ENCODE assay signal across 8 cellular contexts in genomic region chr2:219160186-219161017, GRCh38. TPM values are rescaled to one million over a fixed set of nuclear protein-coding genes. Genes with fewer than 3 reads are reported as not detected.
DNase-seq lines count a peak whose midpoint lies in the region; ATAC-seq, FAIRE-seq and TF ChIP-seq lines count a peak whose summit lies in the region.

A gene with protein sequence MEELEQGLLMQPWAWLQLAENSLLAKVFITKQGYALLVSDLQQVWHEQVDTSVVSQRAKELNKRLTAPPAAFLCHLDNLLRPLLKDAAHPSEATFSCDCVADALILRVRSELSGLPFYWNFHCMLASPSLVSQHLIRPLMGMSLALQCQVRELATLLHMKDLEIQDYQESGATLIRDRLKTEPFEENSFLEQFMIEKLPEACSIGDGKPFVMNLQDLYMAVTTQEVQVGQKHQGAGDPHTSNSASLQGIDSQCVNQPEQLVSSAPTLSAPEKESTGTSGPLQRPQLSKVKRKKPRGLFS (minus strand): TSS chr2:219160815. CDS start chr2:219158362, 2,453 bp downstream.

- TF ChIP-seq CTCF in GM12875 (IDR thresholded peaks at IDR 0.05; ENCODE audit: borderline replicate concordance, insufficient read depth, low read depth, low read length) (peak; percentile 99), psoas muscle (IDR thresholded peaks at IDR 0.05) (peak; percentile 99)

- H3K9me3 ChIP-seq in psoas muscle, result no peaks in the 10 kb centered on the region

- peak; percentile 80 for FAIRE-seq in urothelium cell line (lab: Jason Lieb, UNC)

- peaks cover 5% of the 10 kb centered on the region for H3K4me1 ChIP-seq in psoas muscle

- peak; percentile 82 for DNase-seq in NCI-H1417 treated with DMSO at 0.1 percent for 48 hours (lab: John Stamatoyannopoulos, UW)
- DNase-seq in T-cell, result peak; percentile 74 to 94 (median 86)
- DNase-seq in amniotic epithelial cell (ENCODE audit: low read depth), result peak; percentile 87
- DNase-seq in left cardiac atrium, result peak; percentile 97
- DNase-seq in psoas muscle, result peak; percentile 98 to 99
- peak; percentile 97 for DNase-seq in urothelium cell line (ENCODE audit: low spot score)

- 0 to 1% (median 1%) methylated on average over 56 to 70 of the region's 70 CpGs for WGBS in psoas muscle, 3 donors

- H3K36me3 Mint-ChIP-seq in T-cell, result peaks cover 19% of the 10 kb centered on the region

- peak within 1 kb of the TSS; percentile 86 to 94 (median 88) for H3K4me3 Mint-ChIP-seq in T-cell

- H3K27ac Mint-ChIP-seq in T-cell, result peak within 1 kb of the TSS; percentile 95 to 97

- CTCF ChIA-PET in T-cell (lab: Charles Lee), result interaction anchor here (0.6 to 3.0 kb wide), 15 partner anchors 10 to 385 kb away, joined by 3 to 39 read pairs (median 7); partner anchors contain the start of genes CNPPD1 (in 2 of the 2), DNAJB2 (in 1 of the 2), GLB1L (in 1 of the 2) and SLC23A3 (in 1 of the 2)

- peaks cover 16 to 31% (median 22%) of the 10 kb centered on the region in 3 donors for H3K4me1 Mint-ChIP-seq in T-cell

- no peaks in the 10 kb centered on the region for H3K27me3 ChIP-seq in psoas muscle (ENCODE audit: insufficient read depth in 3 of 3, low read length in 2 of 3)

- H3K4me3 ChIP-seq in GM12875 (ENCODE audit: low read depth, low read length) (peak within 1 kb of the TSS; percentile 69), psoas muscle (peak within 1 kb of the TSS; percentile 86)

- H3K27me3 Mint-ChIP-seq in T-cell, result no peaks in the 10 kb centered on the region

- no peaks in the 10 kb centered on the region for H3K9me3 Mint-ChIP-seq in T-cell

- intact Hi-C loops in left cardiac atrium (cut with DNase I), result loop anchor here (2.0 to 5.0 kb wide), 2 partner anchors 137 to 138 kb away; no protein-coding TSS in a partner anchor
- intact Hi-C loops in psoas muscle (cut with DNase I), result loop anchor here (1.0 to 10.0 kb wide), 4 partner anchors 137 to 374 kb away; partner anchors contain the start of gene DNPEP (in 1 of the 2)

- POLR2A ChIA-PET in T-cell (lab: Charles Lee), result interaction anchor here in 1 of 2 donors (0.6 to 0.8 kb wide), 2 partner anchors 50 to 68 kb away, joined by 3 read pairs; no protein-coding TSS in a partner anchor

- H3K36me3 ChIP-seq in psoas muscle (ENCODE audit: insufficient read depth in 1 of 2, low read depth in 1 of 2), result peaks cover 0 to 24% of the 10 kb centered on the region in 2 donors

- peak within 1 kb of the TSS; percentile 93 for H3K27ac ChIP-seq in psoas muscle

- peak; percentile 83 for ATAC-seq in HG02763 (IDR thresholded peaks at IDR 0.05; ENCODE audit: unreplicated experiment)
- peak; percentile 85 to 93 (median 86) for ATAC-seq in T-cell (replicated peaks in 1 of 4)
- ATAC-seq in left cardiac atrium, result peak; percentile 96 to 98
- peak; percentile 95 to 97 (median 96) for ATAC-seq in psoas muscle

RNA-seq across cellular contexts. Expression of the gene that starts here (rescaled TPM):
- 10 to 100 TPM; 17.3 to 21.1 (median 18.2) TPM for total RNA-seq in T-cell
- total RNA-seq in left cardiac atrium, result 1 to 10 TPM; 4.7 to 6.9 TPM
- total RNA-seq in psoas muscle, result 10 to 100 TPM; 11.5 to 18.5 (median 13.4) TPM
- polyA plus RNA-seq in psoas muscle, result 10 to 100 TPM; 10.7 to 20.5 (median 15.5) TPM

Comparison
In these comparisons a context has a peak if more than half of its experiments do, and no peak if none do; other contexts are left out.
1. Peak in every context shown above with its lines: DNase-seq, ATAC-seq, H3K4me3 ChIP-seq and H3K27ac ChIP-seq.